In genomic region chr1:11655263-11656079, GRCh38 we compare ENCODE assay signal across 8 cellular contexts. TPM values are rescaled to one million over a fixed set of nuclear protein-coding genes. Genes with fewer than 3 reads are reported as not detected.
A peak's percentile ranks its signal among the peaks of the same experiment; 100 is the strongest.
DNase-seq lines count a peak whose midpoint lies in the region; ATAC-seq, FAIRE-seq and TF ChIP-seq lines count a peak whose summit lies in the region.

No MANE protein-coding gene starts in this region.

- no peak for TF ChIP-seq POLR2A in Peyer's patch (IDR thresholded peaks at IDR 0.05)

- H3K27me3 ChIP-seq in Peyer's patch (no peaks in the 10 kb centered on the region), esophagus (ENCODE audit: control insufficient read depth in 1 of 2, insufficient read depth in 2 of 2, low read length in 2 of 2) (no peaks in the 10 kb centered on the region)

- peaks cover 7% of the 10 kb centered on the region for H3K4me1 Mint-ChIP-seq in progenitor cell of endocrine pancreas (ENCODE audit: low read depth)

- H3K9me3 ChIP-seq in Peyer's patch (no peaks in the 10 kb centered on the region), esophagus (ENCODE audit: control insufficient read depth in 2 of 2, insufficient read depth in 1 of 2, low read depth in 1 of 2, low read length in 1 of 2) (no peaks in the 10 kb centered on the region)

- peak overlapping the region; percentile 70 for H3K4me3 Mint-ChIP-seq in progenitor cell of endocrine pancreas (ENCODE audit: low read depth)

- peaks cover 3% of the 10 kb centered on the region for H3K36me3 Mint-ChIP-seq in progenitor cell of endocrine pancreas (ENCODE audit: insufficient read depth)

- H3K27ac Mint-ChIP-seq in progenitor cell of endocrine pancreas: peak overlapping the region; percentile 41

- H3K4me3 ChIP-seq in Peyer's patch: peak overlapping the region; percentile 65 to 87 (median 76)
- peak overlapping the region; percentile 58 to 68 for H3K4me3 ChIP-seq in esophagus (ENCODE audit: low read depth in 1 of 2, low read length in 2 of 2)

- in situ Hi-C loops in G401 (cut with HindIII; ENCODE audit: low sequenced_read_pairs): no loop called here

- H3K9me3 Mint-ChIP-seq in progenitor cell of endocrine pancreas (ENCODE audit: low read depth): no peaks in the 10 kb centered on the region

- no peak for FAIRE-seq in HTR-8/SVneo (lab: Jason Lieb, UNC)

- no peak for ATAC-seq in HG03521 (IDR thresholded peaks at IDR 0.05; ENCODE audit: unreplicated experiment)
- no peak for ATAC-seq in GM21515 (IDR thresholded peaks at IDR 0.05; ENCODE audit: unreplicated experiment)

- TF ChIP-seq CTCF in Peyer's patch (IDR thresholded peaks at IDR 0.05) (no peak), progenitor cell of endocrine pancreas (IDR thresholded peaks at IDR 0.05; ENCODE audit: unreplicated experiment) (no peak)

- DNase-seq in G401 (ENCODE audit: low spot score) (peak; percentile 42), Peyer's patch (no peak), progenitor cell of endocrine pancreas (ENCODE audit: low spot score, unreplicated experiment) (no peak), HTR-8/SVneo (ENCODE audit: insufficient read length, low spot score) (no peak), NCI-H2029 treated with DMSO at 0.1 percent for 48 hours (lab: John Stamatoyannopoulos, UW) (no peak)

- H3K27ac ChIP-seq in Peyer's patch (peak overlapping the region in 3 of 4 donors; percentile 33 to 69 (median 61)), esophagus (ENCODE audit: low read depth in 2 of 2, low read length in 1 of 2) (no peak overlapping the region)

- peaks cover 0 to 28% (median 10%) of the 10 kb centered on the region in 4 donors for H3K4me1 ChIP-seq in Peyer's patch
- peaks cover 6 to 8% of the 10 kb centered on the region in 2 donors for H3K4me1 ChIP-seq in esophagus (ENCODE audit: control insufficient read depth in 2 of 2, insufficient read depth in 2 of 2, low read length in 1 of 2)

- WGBS in esophagus, 2 donors: 58 to 59% methylated on average over 25 of the region's 25 CpGs

- peaks cover 24% of the 10 kb centered on the region for H3K27me3 Mint-ChIP-seq in progenitor cell of endocrine pancreas

- H3K36me3 ChIP-seq in Peyer's patch: no peaks in the 10 kb centered on the region
- H3K36me3 ChIP-seq in esophagus (ENCODE audit: control insufficient read depth in 2 of 2, insufficient read depth in 2 of 2, low read length in 1 of 2): peaks cover 0 to 9% of the 10 kb centered on the region in 2 donors

RNA-seq across cellular contexts. Expression of gene FBXO44, which starts 0.8 kb away (rescaled TPM):
- total RNA-seq in G401 (2014; rRNA removed; shearing (Covaris generic)): 37.7 and 39.7 TPM in 2 replicates
- total RNA-seq in Peyer's patch (10 to 100 TPM; 11.2 to 43.7 (median 15.0) TPM), progenitor cell of endocrine pancreas (19.1 and 21.5 TPM in 2 replicates)
- 10 to 100 TPM in 1 of 2 donors, 1 to 10 TPM in 1; 9.0 to 16.2 TPM for polyA plus RNA-seq in esophagus

RNA-seq across cellular contexts. Expression of gene FBXO2, which starts 1.2 kb away (rescaled TPM):
- 138 and 175 TPM in 2 replicates for total RNA-seq in G401 (2014; rRNA removed; shearing (Covaris generic))
- 1 to 10 TPM; 1.7 to 7.4 (median 2.8) TPM for total RNA-seq in Peyer's patch
- 1 to 10 TPM; 7.6 to 8.5 TPM for polyA plus RNA-seq in esophagus
- 5.6 and 6.3 TPM in 2 replicates for total RNA-seq in progenitor cell of endocrine pancreas

RNA-seq across cellular contexts. Expression of gene FBXO6, which starts 8.5 kb away (rescaled TPM):
- 3.1 TPM in 1 of 2 replicates, not detected in the other for total RNA-seq in G401 (2014; rRNA removed; shearing (Covaris generic))
- total RNA-seq in Peyer's patch: 10 to 100 TPM in 2 of 4 donors, 1 to 10 TPM in 1, not detected in 1; 5.6 to 10.3 (median 10.3) TPM
- polyA plus RNA-seq in esophagus: 10 to 100 TPM in 1 of 2 donors, 1 to 10 TPM in 1; 6.1 to 10.3 TPM
- total RNA-seq in progenitor cell of endocrine pancreas: 2.4 and 3.8 TPM in 2 replicates

RNA-seq across cellular contexts. Expression of gene MAD2L2, which starts 25.5 kb away (rescaled TPM):
- 144 and 155 TPM in 2 replicates for total RNA-seq in G401 (2014; rRNA removed; shearing (Covaris generic))
- 10 to 100 TPM in 3 of 4 donors, 1 to 10 TPM in 1; 10.0 to 50.3 (median 11.5) TPM for total RNA-seq in Peyer's patch
- 10 to 100 TPM in 1 of 2 donors, 1 to 10 TPM in 1; 8.1 to 18.5 TPM for polyA plus RNA-seq in esophagus
- 105 and 113 TPM in 2 replicates for total RNA-seq in progenitor cell of endocrine pancreas

RNA-seq across cellular contexts. Expression of gene DRAXIN, which starts 36.0 kb away (rescaled TPM):
- total RNA-seq in G401 (2014; rRNA removed; shearing (Covaris generic)): 0.14 and 1.4 TPM in 2 replicates
- total RNA-seq in Peyer's patch (not detected), progenitor cell of endocrine pancreas (2.8 and 3.2 TPM in 2 replicates)
- under 1 TPM; 0.01 to 0.02 TPM for polyA plus RNA-seq in esophagus

Comparison
In these comparisons a context has a peak if more than half of its experiments do, and no peak if none do; other contexts are left out.
1. H3K27ac ChIP-seq: peak in Peyer's patch (3 of 4); none in esophagus (0 of 2).
2. RNA of gene FBXO2, which starts 1.2 kb away (total RNA-seq): 138 to 175 TPM in G401; 5.6 to 6.3 TPM in progenitor cell of endocrine pancreas and 1.7 to 7.4 TPM in Peyer's patch; every median in the first group is over 10 times any median in the second.